21 cellular contexts compared by ENCODE assay signal in genomic region chr16:48433849-48434530, GRCh38. TPM values are rescaled to one million over a fixed set of nuclear protein-coding genes. Genes with fewer than 3 reads are reported as not detected.
DNase-seq lines count a peak whose midpoint lies in the region; ATAC-seq, FAIRE-seq and TF ChIP-seq lines count a peak whose summit lies in the region.
"Had no signal": no experiment of that assay in that cellular context is flagged by ENCODE, and none has a peak within 500 bp of the region (broad histone marks: within the 10 kb centered on the region; RNA-seq: fewer than 3 reads in every experiment).

No MANE protein-coding gene starts in this region.

- CTCF ChIA-PET in A549 (lab: Yijun Ruan, JAX) (no interaction called here), HEK293 (lab: Yijun Ruan, JAX) (no interaction called here)

- H3K9me3 ChIP-seq in A549, result no peaks in the 10 kb centered on the region
- no peaks in the 10 kb centered on the region for H3K9me3 ChIP-seq in HEK293 (ENCODE audit: control insufficient read depth, insufficient read depth, low read depth, low read length)
- no peaks in the 10 kb centered on the region for H3K9me3 ChIP-seq in lower lobe of right lung
- H3K9me3 ChIP-seq: esophagus squamous epithelium, psoas muscle had no signal

- POLR2A ChIA-PET in A549 (lab: Yijun Ruan, JAX), result no interaction called here
- POLR2A ChIA-PET in HEK293 (lab: Yijun Ruan, JAX), result no interaction called here

- no peak for TF ChIP-seq POLR2A in A549 (IDR thresholded peaks at IDR 0.05; ENCODE audit: low read length)

- no peak for ATAC-seq in A549
- peak; percentile 57 to 61 for ATAC-seq in lower lobe of right lung
- ATAC-seq: activated naive CD8-positive, alpha-beta T cell treated with anti-CD3 and anti-CD28 coated beads, Interleukin-2, amount 50 U/mL, for 24 hours; natural killer cell; psoas muscle; T-cell had no signal

- H3K27ac ChIP-seq in A549 (peak overlapping the region; percentile 48 to 65), HEK293 (ENCODE audit: extremely low read depth, low read depth, low read length) (no peak overlapping the region), lower lobe of right lung (peak overlapping the region; percentile 21)
- H3K27ac ChIP-seq: psoas muscle, WERI-Rb-1 had no signal

- H3K36me3 ChIP-seq in HEK293 (ENCODE audit: control insufficient read depth in 2 of 2, insufficient read depth in 1 of 2, low read length in 2 of 2), result no peaks in the 10 kb centered on the region
- H3K36me3 ChIP-seq in lower lobe of right lung, result no peaks in the 10 kb centered on the region
- H3K36me3 ChIP-seq: esophagus squamous epithelium, WERI-Rb-1 had no signal

- H3K27me3 ChIP-seq in lower lobe of right lung (ENCODE audit: low read depth), result no peaks in the 10 kb centered on the region

- WGBS in A549 (ENCODE audit: missing lambda C conversion rate), result 94% methylated on average over 5 of the region's 5 CpGs

- TF ChIP-seq CTCF in A549 (IDR thresholded peaks at IDR 0.05) (no peak), HEK293 (tag by site-specific recombination; IDR thresholded peaks at IDR 0.05) (no peak), lower lobe of right lung (IDR thresholded peaks at IDR 0.05) (no peak)

- no peak for TF ChIP-seq RAD21 in A549 (conservative IDR thresholded peaks at IDR 0.05 in 1 of 2, IDR thresholded peaks at IDR 0.05 in 1 of 2)

- H3K4me2 ChIP-seq in A549, result peak overlapping the region; percentile 63

- H3K4me1 ChIP-seq in A549 (peaks cover 25% of the 10 kb centered on the region), HEK293 (ENCODE audit: control insufficient read depth, insufficient read depth, low read length) (no peaks in the 10 kb centered on the region), lower lobe of right lung (peaks cover 35% of the 10 kb centered on the region)
- H3K4me1 ChIP-seq: psoas muscle had no signal

- no peak for TF ChIP-seq EP300 in A549 (IDR thresholded peaks at IDR 0.05)

- intact Hi-C loops in lower lobe of right lung (cut with DNase I), result no loop called here

- no peak for DNase-seq in A549 (ENCODE audit: low read depth in 1 of 2, low spot score in 1 of 2)
- peak; percentile 77 for DNase-seq in SKM-1 treated with dmso at 0.1 percent for 144 hours (lab: John Stamatoyannopoulos, UW; ENCODE audit: unreplicated experiment)
- DNase-seq in lower lobe of right lung, result no peak
- no peak for DNase-seq in effector CD4-positive, alpha-beta T cell
- DNase-seq in HUDEP-2 (lab: John Stamatoyannopoulos, UW; ENCODE audit: unreplicated experiment in 76 of 76), result no peak
- no peak for DNase-seq in NCI-H128 (lab: John Stamatoyannopoulos, UW; ENCODE audit: unreplicated experiment)
- DNase-seq in foreskin melanocyte, result no peak
- DNase-seq: activated naive CD8-positive, alpha-beta T cell treated with anti-CD3 and anti-CD28 coated beads, Interleukin-2, amount 50 U/mL, for 24 hours; DND-41; esophagus squamous epithelium; glutamatergic neuron; natural killer cell; NCI-H1092; psoas muscle; stimulated activated naive CD4-positive, alpha-beta T cell treated with Interleukin-2 at 50 U/mL for 16 hours; T-cell; WERI-Rb-1 had no signal

- H3K4me3 ChIP-seq in A549 (no peak overlapping the region), HEK293 (ENCODE audit: low read depth, low read length) (no peak overlapping the region), lower lobe of right lung (no peak overlapping the region)
- H3K4me3 ChIP-seq: esophagus squamous epithelium, psoas muscle had no signal

- FAIRE-seq in A549 (lab: Jason Lieb, UNC), result no peak
- FAIRE-seq: bronchial epithelial cell, RCC 7860, urothelium cell line had no signal

TF ChIP-seq in A549, 52 proteins besides CTCF, POLR2A, EP300 and RAD21 (continues in another document):
- no peak for TF ChIP-seq FOSB (CRISPR knock-in tag; IDR thresholded peaks at IDR 0.05)
- TF ChIP-seq NFE2L2 (conservative IDR thresholded peaks at IDR 0.05; ENCODE audit: low read length), result no peak
- TF ChIP-seq SMC3 (IDR thresholded peaks at IDR 0.05), result no peak
- TF ChIP-seq HMGXB4 (CRISPR knock-in tag; IDR thresholded peaks at IDR 0.05; ENCODE audit: borderline replicate concordance), result no peak
- TF ChIP-seq HES2 (IDR thresholded peaks at IDR 0.05), result no peak
- no peak for TF ChIP-seq ZNF302 (CRISPR knock-in tag; IDR thresholded peaks at IDR 0.05)
- no peak for TF ChIP-seq HOXB5 (CRISPR knock-in tag; IDR thresholded peaks at IDR 0.05)
- TF ChIP-seq CHD4 (IDR thresholded peaks at IDR 0.05; ENCODE audit: borderline replicate concordance), result no peak
- no peak for TF ChIP-seq PBX3 (IDR thresholded peaks at IDR 0.05)
- TF ChIP-seq CBX8 (IDR thresholded peaks at IDR 0.05), result no peak
- TF ChIP-seq TFCP2L1 (CRISPR knock-in tag; IDR thresholded peaks at IDR 0.05), result no peak

TF ChIP-seq in HEK293, 187 proteins besides CTCF, POLR2A, EP300 and RAD21:
- TF ChIP-seq ZNF26 (tag by site-specific recombination; IDR thresholded peaks at IDR 0.05) (peak; percentile 13; the same call in 1 of the 2 replicates), ZNF221 (tag by site-specific recombination; IDR thresholded peaks at IDR 0.05; ENCODE audit: borderline replicate concordance) (no peak)

RNA-seq across cellular contexts. Expression of gene SIAH1, which starts 48.8 kb away (rescaled TPM):
- polyA plus RNA-seq in A549 (2011; rRNA removed) (28.5 and 30.0 TPM in 2 replicates), A549 (2017; fragmentation: RNase III; extraction: RNeasy Plus Mini Kit Qiagen cat#74134 plus additional on column Dnase treatment) (12.0 to 13.6 TPM (median 13.3 TPM) in 3 replicates)
- polyA plus RNA-seq in A549 (2012; cell fraction: cytosol; rRNA removed), result 13.3 and 16.8 TPM in 2 replicates
- 16.9 and 26.7 TPM in 2 replicates for polyA plus RNA-seq in A549 (2012; cell fraction: nucleus; rRNA removed)
- 29.1 and 42.6 TPM in 2 replicates for polyA minus RNA-seq in A549 (2011; rRNA and poly(A)+ RNA removed)
- 24.4 TPM for total RNA-seq in lower lobe of right lung

Comparison
In these comparisons a context has a peak if more than half of its experiments do, and no peak if none do; other contexts are left out.
1. ATAC-seq: peak in lower lobe of right lung (2 of 2); none in A549 (0 of 2).